Comparison of ENCODE assay signal across 8 cellular contexts in the genomic region with DNA sequence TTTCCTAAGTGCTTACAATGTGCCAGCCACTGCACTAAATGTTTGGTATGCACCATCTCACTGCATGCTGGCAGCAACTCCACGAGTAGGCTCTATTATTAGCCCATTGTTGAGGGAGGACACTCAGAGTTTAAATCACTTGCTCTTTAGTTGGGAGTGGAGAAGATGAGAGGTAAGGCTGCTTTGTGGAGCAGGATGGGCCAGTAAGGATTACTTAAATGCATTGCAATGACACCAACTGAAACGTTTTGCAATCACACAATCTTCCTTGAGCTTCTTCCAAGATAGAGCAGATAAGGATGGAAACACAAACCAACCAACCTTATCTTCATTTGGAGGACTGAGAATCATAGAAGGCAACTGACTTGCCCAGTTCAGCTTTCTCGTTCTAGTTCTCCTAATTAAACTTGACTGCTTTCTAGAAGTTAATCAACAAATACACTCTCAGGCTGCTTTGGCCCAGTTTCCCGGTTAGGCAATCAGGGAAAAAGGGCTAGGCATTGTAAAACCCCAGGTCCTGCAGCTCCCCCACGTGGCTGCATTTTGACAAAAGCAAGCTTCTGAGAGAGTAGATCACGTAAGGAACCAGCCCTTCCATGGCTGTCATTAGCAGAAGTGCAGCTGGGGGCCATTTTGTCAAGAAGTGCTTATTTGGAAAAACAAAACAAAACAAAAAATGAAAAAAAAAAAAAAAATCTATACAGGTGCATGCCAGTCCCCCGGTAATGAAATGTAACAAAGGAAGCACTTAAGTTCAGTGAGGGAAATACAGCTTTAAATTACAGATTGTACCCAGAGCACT.
DNase-seq lines count a peak whose midpoint lies in the region; ATAC-seq and TF ChIP-seq lines count a peak whose summit lies in the region.

No MANE protein-coding gene starts in this region.

- peaks cover 1% of the 10 kb centered on the region for H3K27me3 Mint-ChIP-seq in endothelial cell (ENCODE audit: unreplicated experiment)

- H3K4me3 Mint-ChIP-seq in endothelial cell (ENCODE audit: unreplicated experiment), result peak overlapping the region; percentile 69

- peak overlapping the region; percentile 96 for H3K27ac Mint-ChIP-seq in endothelial cell (ENCODE audit: unreplicated experiment)

- no peaks in the 10 kb centered on the region for H3K36me3 Mint-ChIP-seq in endothelial cell (ENCODE audit: low read depth, unreplicated experiment)

- H3K9me3 Mint-ChIP-seq in endothelial cell (ENCODE audit: unreplicated experiment), result no peaks in the 10 kb centered on the region

- DNase-seq in AG20443 (ENCODE audit: low spot score), result peak; percentile 79
- peak; percentile 12 for DNase-seq in NCI-H69 (lab: John Stamatoyannopoulos, UW)
- peak; percentile 24 to 37 for DNase-seq in activated CD8-positive, alpha-beta memory T cell treated with anti-CD3 and anti-CD28 coated beads for 1 hour (ENCODE audit: extremely low read depth in 1 of 2, low read depth in 1 of 2)
- DNase-seq in endothelial cell (ENCODE audit: low spot score), result peak; percentile 92
- peak; percentile 70 for DNase-seq in middle frontal gyrus (ENCODE audit: extremely low spot score, low spot score)
- DNase-seq in stimulated activated CD8-positive, alpha-beta memory T cell treated with anti-CD3 and anti-CD28 coated beads, Interleukin-4, amount 100 ng/mL, for 24 hours (ENCODE audit: low read depth), result peak; percentile 49

- peak; percentile 55 for TF ChIP-seq CTCF in endothelial cell (IDR thresholded peaks at IDR 0.05; ENCODE audit: unreplicated experiment)

- peak; percentile 54 for ATAC-seq in GM18868 (IDR thresholded peaks at IDR 0.05; ENCODE audit: unreplicated experiment)
- ATAC-seq in HG03342 (IDR thresholded peaks at IDR 0.05; ENCODE audit: unreplicated experiment), result peak; percentile 61

- peaks cover 63% of the 10 kb centered on the region for H3K4me1 Mint-ChIP-seq in endothelial cell (ENCODE audit: unreplicated experiment)

Comparison
In these comparisons a context has a peak if more than half of its experiments do, and no peak if none do; other contexts are left out.
1. Peak in every context shown above with its lines: DNase-seq and ATAC-seq.
2. DNase-seq: peak in every context shown above with its lines; median percentile 92 in endothelial cell; 79 in AG20443; 70 in middle frontal gyrus; 49 in stimulated activated CD8-positive, alpha-beta memory T cell treated with anti-CD3 and anti-CD28 coated beads, Interleukin-4, amount 100 ng/mL, for 24 hours; 30 in activated CD8-positive, alpha-beta memory T cell treated with anti-CD3 and anti-CD28 coated beads for 1 hour; 12 in NCI-H69.